ENCODE assay signal across 14 cellular contexts in the genomic region with DNA sequence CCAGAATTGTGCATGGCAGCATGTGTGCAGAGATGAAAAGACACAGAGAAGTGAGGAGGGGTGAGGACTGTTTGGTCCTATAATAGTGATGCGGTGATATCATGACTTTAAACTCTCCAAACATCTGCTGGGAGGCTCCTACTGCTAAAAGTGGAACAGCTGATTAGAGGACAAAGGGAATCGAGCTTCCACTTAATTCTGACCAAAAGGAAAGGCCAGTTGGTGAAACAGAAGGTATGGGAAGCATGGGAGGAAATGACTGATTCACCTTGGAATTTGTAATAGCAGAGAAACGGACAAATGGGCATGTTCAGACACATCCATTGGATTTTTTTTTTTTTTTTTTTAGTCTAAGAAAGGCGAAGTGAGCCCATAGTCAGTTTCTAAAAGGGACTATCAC.
DNase-seq lines count a peak whose midpoint lies in the region; ATAC-seq and TF ChIP-seq lines count a peak whose summit lies in the region.
"Had no signal": no experiment of that assay in that cellular context is flagged by ENCODE, and none has a peak within 500 bp of the region (broad histone marks: within the 10 kb centered on the region; RNA-seq: fewer than 3 reads in every experiment).

No MANE protein-coding gene starts in this region.

- DNase-seq in GM04504 (ENCODE audit: low read depth) (peak; percentile 72), RKO (ENCODE audit: low spot score) (peak; percentile 24), epithelial cell of esophagus (ENCODE audit: low read depth) (peak; percentile 79), pulmonary artery endothelial cell (ENCODE audit: low read depth, low spot score) (peak; percentile 85), NCI-H446 treated with DMSO at 0.1 percent for 48 hours (lab: John Stamatoyannopoulos, UW) (no peak), foreskin melanocyte (no peak), WTC11 (ENCODE audit: low spot score) (no peak)
- DNase-seq: activated CD4-positive, alpha-beta T cell treated with anti-CD3 and anti-CD28 coated beads, Interleukin-2, amount 10 ng/mL, durations not matched to agents 7 days and 5 days; activated naive CD8-positive, alpha-beta T cell treated with anti-CD3 and anti-CD28 coated beads, Interleukin-2, amount 10 ng/mL, durations not matched to agents 7 days and 5 days; DMS79 treated with DMSO at 0.1 percent for 48 hours; esophagus squamous epithelium; NCI-H2029 treated with DMSO at 0.1 percent for 48 hours; stimulated activated naive B cell treated with anti-CD40 and anti-IgM and Interleukin-4, amounts not matched to agents 10 μg/mL and 1 μg/mL and 100 μg/mL, for 72 hours had no signal

- 0 out of 2 replicates have a peak, but pooled peaks cover 3% of the 10 kb centered on the region for H3K36me3 Mint-ChIP-seq in WTC11
- H3K36me3 Mint-ChIP-seq: activated naive CD8-positive, alpha-beta T cell treated with anti-CD3 and anti-CD28 coated beads, Interleukin-2, amount 10 ng/mL, durations not matched to agents 7 days and 5 days; memory B cell; stimulated activated naive B cell treated with anti-CD40 and anti-IgM and Interleukin-4, amounts not matched to agents 10 μg/mL and 1 μg/mL and 100 μg/mL, for 72 hours had no signal

- CTCF ChIA-PET in WTC11 (lab: Charles Lee) = interaction anchor here (0.6 to 11.4 kb wide), 4 partner anchors 24 to 389 kb away, joined by 3 to 220 read pairs (median 4); no protein-coding TSS in a partner anchor

- peaks cover 21% of the 10 kb centered on the region for H3K9me3 Mint-ChIP-seq in WTC11
- H3K9me3 Mint-ChIP-seq: activated CD4-positive, alpha-beta T cell treated with anti-CD3 and anti-CD28 coated beads, Interleukin-2, amount 10 ng/mL, durations not matched to agents 7 days and 5 days; memory B cell; stimulated activated naive B cell treated with anti-CD40 and anti-IgM and Interleukin-4, amounts not matched to agents 10 μg/mL and 1 μg/mL and 100 μg/mL, for 72 hours had no signal

- H3K4me3 Mint-ChIP-seq in WTC11 = no peak overlapping the region
- H3K4me3 Mint-ChIP-seq: activated CD4-positive, alpha-beta T cell treated with anti-CD3 and anti-CD28 coated beads, Interleukin-2, amount 10 ng/mL, durations not matched to agents 7 days and 5 days; activated naive CD8-positive, alpha-beta T cell treated with anti-CD3 and anti-CD28 coated beads, Interleukin-2, amount 10 ng/mL, durations not matched to agents 7 days and 5 days; memory B cell; stimulated activated naive B cell treated with anti-CD40 and anti-IgM and Interleukin-4, amounts not matched to agents 10 μg/mL and 1 μg/mL and 100 μg/mL, for 72 hours had no signal

- peaks cover 17% of the 10 kb centered on the region for H3K4me1 Mint-ChIP-seq in WTC11
- H3K4me1 Mint-ChIP-seq: activated CD4-positive, alpha-beta T cell treated with anti-CD3 and anti-CD28 coated beads, Interleukin-2, amount 10 ng/mL, durations not matched to agents 7 days and 5 days; activated naive CD8-positive, alpha-beta T cell treated with anti-CD3 and anti-CD28 coated beads, Interleukin-2, amount 10 ng/mL, durations not matched to agents 7 days and 5 days; memory B cell; stimulated activated naive B cell treated with anti-CD40 and anti-IgM and Interleukin-4, amounts not matched to agents 10 μg/mL and 1 μg/mL and 100 μg/mL, for 72 hours had no signal

- no peak overlapping the region for H3K4me3 ChIP-seq in epithelial cell of esophagus (ENCODE audit: low read length)
- H3K4me3 ChIP-seq: esophagus squamous epithelium had no signal

- peaks cover 4% of the 10 kb centered on the region; the same call in 1 of the 2 replicates for H3K27me3 Mint-ChIP-seq in WTC11 (ENCODE audit: low read depth)

- TF ChIP-seq CTCF in epithelial cell of esophagus (IDR thresholded peaks at IDR 0.05; ENCODE audit: insufficient read depth, low read depth, low read length, missing control alignments) (no peak), WTC11 (IDR thresholded peaks at IDR 0.05) (no peak)

- POLR2A ChIA-PET in WTC11 (lab: Charles Lee) = no interaction called here

- H3K27ac Mint-ChIP-seq in WTC11 = no peak overlapping the region
- H3K27ac Mint-ChIP-seq: activated CD4-positive, alpha-beta T cell treated with anti-CD3 and anti-CD28 coated beads, Interleukin-2, amount 10 ng/mL, durations not matched to agents 7 days and 5 days; activated naive CD8-positive, alpha-beta T cell treated with anti-CD3 and anti-CD28 coated beads, Interleukin-2, amount 10 ng/mL, durations not matched to agents 7 days and 5 days; memory B cell; stimulated activated naive B cell treated with anti-CD40 and anti-IgM and Interleukin-4, amounts not matched to agents 10 μg/mL and 1 μg/mL and 100 μg/mL, for 72 hours had no signal

- no peak for ATAC-seq in WTC11
- ATAC-seq: stimulated activated naive B cell treated with anti-CD40 and anti-IgM and Interleukin-4, amounts not matched to agents 10 μg/mL and 1 μg/mL and 100 μg/mL, for 72 hours had no signal

TF ChIP-seq in WTC11, 78 proteins besides CTCF, POLR2A, EP300 and RAD21:
- TF ChIP-seq NR1H2 (CRISPR knock-in tag; IDR thresholded peaks at IDR 0.05) (no peak), FOXK1 (CRISPR knock-in tag; IDR thresholded peaks at IDR 0.05) (no peak), ZNF671 (CRISPR knock-in tag; IDR thresholded peaks at IDR 0.05) (no peak)

Comparison
In these comparisons a context has a peak if more than half of its experiments do, and no peak if none do; other contexts are left out.
1. DNase-seq: peak in GM04504 (single experiment), RKO (single experiment), epithelial cell of esophagus (single experiment) and pulmonary artery endothelial cell (single experiment); none in NCI-H446 treated with DMSO at 0.1 percent for 48 hours (single experiment), foreskin melanocyte (single experiment) and WTC11 (single experiment).